Comparison of ENCODE assay signal across 14 cellular contexts in genomic region chr11:116189378-116190170, GRCh38.
"Had no signal": no experiment of that assay in that cellular context is flagged by ENCODE, and none has a peak within 500 bp of the region (broad histone marks: within the 10 kb centered on the region; RNA-seq: fewer than 3 reads in every experiment).

No MANE protein-coding gene starts in this region.

- H3K27ac Mint-ChIP-seq: activated CD8-positive, alpha-beta memory T cell treated with anti-CD3 and anti-CD28 coated beads, Interleukin-2, amount 10 ng/mL, durations not matched to agents 7 days and 5 days; activated naive CD4-positive, alpha-beta T cell treated with anti-CD3 and anti-CD28 coated beads, Interleukin-2, amount 50 U/mL, for 72 hours; activated T-cell treated with anti-CD3 and anti-CD28 coated beads, Interleukin-2, amount 50 U/mL, for 24 hours; T-helper 2 cell treated with Interferon-gamma antibody and Interleukin-4, amounts not matched to agents 5 μg/mL and 100 μg/mL, for 36 hours had no signal

- H3K9me3 Mint-ChIP-seq: activated T-cell treated with anti-CD3 and anti-CD28 coated beads, Interleukin-2, amount 50 U/mL, for 24 hours; T-helper 2 cell treated with Interferon-gamma antibody and Interleukin-4, amounts not matched to agents 5 μg/mL and 100 μg/mL, for 36 hours had no signal

- H3K36me3 ChIP-seq: breast epithelium, transverse colon had no signal

- H3K36me3 Mint-ChIP-seq: activated CD8-positive, alpha-beta memory T cell treated with anti-CD3 and anti-CD28 coated beads, Interleukin-2, amount 10 ng/mL, durations not matched to agents 7 days and 5 days; activated naive CD4-positive, alpha-beta T cell treated with anti-CD3 and anti-CD28 coated beads, Interleukin-2, amount 50 U/mL, for 72 hours had no signal

- H3K4me3 Mint-ChIP-seq: activated CD8-positive, alpha-beta memory T cell treated with anti-CD3 and anti-CD28 coated beads, Interleukin-2, amount 10 ng/mL, durations not matched to agents 7 days and 5 days; activated T-cell treated with anti-CD3 and anti-CD28 coated beads, Interleukin-2, amount 50 U/mL, for 24 hours; T-helper 2 cell treated with Interferon-gamma antibody and Interleukin-4, amounts not matched to agents 5 μg/mL and 100 μg/mL, for 36 hours had no signal

- H3K27me3 ChIP-seq: breast epithelium, transverse colon had no signal

- ATAC-seq: activated CD8-positive, alpha-beta memory T cell treated with anti-CD3 and anti-CD28 coated beads, Interleukin-2, amount 10 ng/mL, durations not matched to agents 7 days and 5 days; activated naive CD4-positive, alpha-beta T cell treated with anti-CD3 and anti-CD28 coated beads, Interleukin-2, amount 50 U/mL, for 72 hours; foreskin keratinocyte; right cardiac atrium had no signal

- H3K9me3 ChIP-seq: breast epithelium, transverse colon had no signal

- H3K4me1 Mint-ChIP-seq: activated CD8-positive, alpha-beta memory T cell treated with anti-CD3 and anti-CD28 coated beads, Interleukin-2, amount 10 ng/mL, durations not matched to agents 7 days and 5 days had no signal

- H3K4me3 ChIP-seq: breast epithelium, transverse colon had no signal

- DNase-seq: activated CD4-positive, alpha-beta T cell treated with anti-CD3 and anti-CD28 coated beads, Interleukin-2, amount 50 U/mL, for 4 hours; activated CD4-positive, CD25-positive, alpha-beta regulatory T cell treated with anti-CD3 and anti-CD28 coated beads, Interleukin-2, amount 50 U/mL, for 72 hours; activated CD8-positive, alpha-beta memory T cell treated with anti-CD3 and anti-CD28 coated beads, Interleukin-2, amount 10 ng/mL, durations not matched to agents 7 days and 5 days; activated effector memory CD4-positive, alpha-beta T cell treated with Interleukin-2 at 50 U/mL for 16 hours; activated T-cell treated with anti-CD3 and anti-CD28 coated beads, Interleukin-2, amount 50 U/mL, for 24 hours; amygdala; foreskin keratinocyte; head of caudate nucleus; right cardiac atrium; small intestine; transverse colon had no signal

- H3K4me1 ChIP-seq: breast epithelium, foreskin keratinocyte had no signal

- H3K27ac ChIP-seq: breast epithelium, foreskin keratinocyte, transverse colon had no signal
